Comparison of ENCODE assay signal across 1 cellular context in the genomic region with DNA sequence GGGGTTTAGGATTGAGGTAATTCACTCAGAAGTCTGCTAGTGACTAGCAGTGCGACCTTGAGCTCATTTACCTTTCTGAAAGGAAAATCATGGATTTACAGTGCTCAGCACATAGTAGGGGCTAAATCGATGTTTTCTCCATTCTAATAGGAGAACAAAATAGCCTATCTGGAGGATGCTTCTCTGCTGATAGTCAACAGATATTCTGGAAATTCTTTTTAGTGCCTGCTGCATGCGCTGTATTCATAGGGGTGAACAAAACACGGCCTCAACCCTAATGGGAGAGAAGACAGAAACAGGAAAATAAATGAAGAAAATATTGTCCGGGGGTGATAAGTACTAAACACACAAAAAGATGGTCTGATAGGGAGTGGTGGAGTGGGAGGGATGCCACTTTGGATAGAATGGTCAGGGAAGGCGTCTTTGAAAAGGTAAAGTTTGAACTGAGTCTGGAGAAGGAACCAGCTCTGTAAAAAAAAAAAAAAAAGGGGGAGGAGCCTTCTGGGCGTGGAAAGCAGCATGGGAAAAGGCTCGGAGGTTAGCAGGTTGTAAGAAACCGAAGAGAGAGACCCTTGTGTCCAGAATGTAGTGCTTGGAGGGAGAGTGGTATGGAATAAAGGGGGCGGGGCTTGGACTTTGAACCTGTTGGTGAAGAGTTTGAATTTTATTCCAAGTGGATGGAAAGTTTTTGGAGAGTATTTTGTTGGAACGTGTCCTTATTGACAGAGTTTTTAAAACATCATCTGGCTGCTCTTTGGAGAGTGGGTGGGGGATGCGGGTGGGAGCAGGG.
A peak's percentile ranks its signal among the peaks of the same experiment; 100 is the strongest.
TF ChIP-seq lines count a peak whose summit lies in the region.

No MANE protein-coding gene starts in this region.

TF ChIP-seq in HepG2, 621 proteins besides CTCF, POLR2A, EP300 and RAD21 (continued from another document):
- TF ChIP-seq, protein P1, sequence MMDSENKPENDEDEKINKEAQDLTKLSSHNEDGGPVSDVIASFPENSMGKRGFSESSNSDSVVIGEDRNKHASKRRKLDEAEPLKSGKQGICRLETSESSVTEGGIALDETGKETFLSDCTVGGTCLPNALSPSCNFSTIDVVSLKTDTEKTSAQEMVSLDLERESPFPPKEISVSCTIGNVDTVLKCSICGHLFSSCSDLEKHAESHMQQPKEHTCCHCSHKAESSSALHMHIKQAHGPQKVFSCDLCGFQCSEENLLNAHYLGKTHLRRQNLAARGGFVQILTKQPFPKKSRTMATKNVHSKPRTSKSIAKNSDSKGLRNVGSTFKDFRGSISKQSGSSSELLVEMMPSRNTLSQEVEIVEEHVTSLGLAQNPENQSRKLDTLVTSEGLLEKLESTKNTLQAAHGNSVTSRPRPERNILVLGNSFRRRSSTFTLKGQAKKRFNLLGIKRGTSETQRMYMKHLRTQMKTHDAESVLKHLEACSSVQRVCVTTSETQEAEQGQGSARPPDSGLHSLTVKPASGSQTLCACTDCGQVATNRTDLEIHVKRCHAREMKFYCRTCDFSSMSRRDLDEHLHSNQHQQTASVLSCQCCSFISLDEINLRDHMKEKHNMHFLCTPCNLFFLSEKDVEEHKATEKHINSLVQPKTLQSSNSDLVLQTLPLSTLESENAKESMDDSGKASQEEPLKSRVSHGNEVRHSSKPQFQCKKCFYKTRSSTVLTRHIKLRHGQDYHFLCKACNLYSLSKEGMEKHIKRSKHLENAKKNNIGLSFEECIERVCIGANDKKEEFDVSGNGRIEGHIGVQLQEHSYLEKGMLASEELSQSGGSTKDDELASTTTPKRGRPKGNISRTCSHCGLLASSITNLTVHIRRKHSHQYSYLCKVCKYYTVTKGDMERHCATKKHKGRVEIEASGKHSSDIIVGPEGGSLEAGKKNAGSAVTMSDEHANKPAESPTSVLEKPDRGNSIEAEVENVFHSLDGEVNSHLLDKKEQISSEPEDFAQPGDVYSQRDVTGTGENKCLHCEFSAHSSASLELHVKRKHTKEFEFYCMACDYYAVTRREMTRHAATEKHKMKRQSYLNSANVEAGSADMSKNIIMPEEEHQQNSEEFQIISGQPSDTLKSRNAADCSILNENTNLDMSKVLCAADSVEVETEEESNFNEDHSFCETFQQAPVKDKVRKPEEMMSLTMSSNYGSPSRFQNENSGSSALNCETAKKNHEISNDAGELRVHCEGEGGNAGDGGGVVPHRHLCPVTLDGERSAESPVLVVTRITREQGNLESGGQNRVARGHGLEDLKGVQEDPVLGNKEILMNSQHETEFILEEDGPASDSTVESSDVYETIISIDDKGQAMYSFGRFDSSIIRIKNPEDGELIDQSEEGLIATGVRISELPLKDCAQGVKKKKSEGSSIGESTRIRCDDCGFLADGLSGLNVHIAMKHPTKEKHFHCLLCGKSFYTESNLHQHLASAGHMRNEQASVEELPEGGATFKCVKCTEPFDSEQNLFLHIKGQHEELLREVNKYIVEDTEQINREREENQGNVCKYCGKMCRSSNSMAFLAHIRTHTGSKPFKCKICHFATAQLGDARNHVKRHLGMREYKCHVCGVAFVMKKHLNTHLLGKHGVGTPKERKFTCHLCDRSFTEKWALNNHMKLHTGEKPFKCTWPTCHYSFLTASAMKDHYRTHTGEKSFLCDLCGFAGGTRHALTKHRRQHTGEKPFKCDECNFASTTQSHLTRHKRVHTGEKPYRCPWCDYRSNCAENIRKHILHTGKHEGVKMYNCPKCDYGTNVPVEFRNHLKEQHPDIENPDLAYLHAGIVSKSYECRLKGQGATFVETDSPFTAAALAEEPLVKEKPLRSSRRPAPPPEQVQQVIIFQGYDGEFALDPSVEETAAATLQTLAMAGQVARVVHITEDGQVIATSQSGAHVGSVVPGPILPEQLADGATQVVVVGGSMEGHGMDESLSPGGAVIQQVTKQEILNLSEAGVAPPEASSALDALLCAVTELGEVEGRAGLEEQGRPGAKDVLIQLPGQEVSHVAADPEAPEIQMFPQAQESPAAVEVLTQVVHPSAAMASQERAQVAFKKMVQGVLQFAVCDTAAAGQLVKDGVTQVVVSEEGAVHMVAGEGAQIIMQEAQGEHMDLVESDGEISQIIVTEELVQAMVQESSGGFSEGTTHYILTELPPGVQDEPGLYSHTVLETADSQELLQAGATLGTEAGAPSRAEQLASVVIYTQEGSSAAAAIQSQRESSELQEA (CRISPR knock-in tag; IDR thresholded peaks at IDR 0.05; ENCODE audit: not compliant biosample characterization): peak; percentile 35
- peak; percentile 37; the same call in 1 of the 2 replicates for TF ChIP-seq KDM5A (IDR thresholded peaks at IDR 0.05; ENCODE audit: borderline replicate concordance, low read length)
- peak; percentile 40; the same call in 1 of the 2 replicates for TF ChIP-seq ZMYM2 (CRISPR knock-in tag; IDR thresholded peaks at IDR 0.05)
- TF ChIP-seq, protein P2, sequence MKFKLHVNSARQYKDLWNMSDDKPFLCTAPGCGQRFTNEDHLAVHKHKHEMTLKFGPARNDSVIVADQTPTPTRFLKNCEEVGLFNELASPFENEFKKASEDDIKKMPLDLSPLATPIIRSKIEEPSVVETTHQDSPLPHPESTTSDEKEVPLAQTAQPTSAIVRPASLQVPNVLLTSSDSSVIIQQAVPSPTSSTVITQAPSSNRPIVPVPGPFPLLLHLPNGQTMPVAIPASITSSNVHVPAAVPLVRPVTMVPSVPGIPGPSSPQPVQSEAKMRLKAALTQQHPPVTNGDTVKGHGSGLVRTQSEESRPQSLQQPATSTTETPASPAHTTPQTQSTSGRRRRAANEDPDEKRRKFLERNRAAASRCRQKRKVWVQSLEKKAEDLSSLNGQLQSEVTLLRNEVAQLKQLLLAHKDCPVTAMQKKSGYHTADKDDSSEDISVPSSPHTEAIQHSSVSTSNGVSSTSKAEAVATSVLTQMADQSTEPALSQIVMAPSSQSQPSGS (CRISPR knock-in tag; IDR thresholded peaks at IDR 0.05): no peak
- TF ChIP-seq PITX1 (CRISPR knock-in tag; IDR thresholded peaks at IDR 0.05): no peak
- peak; percentile 13; the same call in 1 of the 2 replicates for TF ChIP-seq SMC3 (IDR thresholded peaks at IDR 0.05; ENCODE audit: low read length)
- no peak for TF ChIP-seq SMARCC2 (IDR thresholded peaks at IDR 0.05)
- peak; percentile 39 for TF ChIP-seq HMG20A (CRISPR knock-in tag; IDR thresholded peaks at IDR 0.05; ENCODE audit: borderline replicate concordance)
- TF ChIP-seq ARNTL (CRISPR knock-in tag; IDR thresholded peaks at IDR 0.05): peak; percentile 41; the same call in 1 of the 2 replicates
- TF ChIP-seq FOXK1 (CRISPR knock-in tag; IDR thresholded peaks at IDR 0.05; ENCODE audit: borderline replicate concordance, low read depth): peak; percentile 22; the same call in 1 of the 2 replicates
- no peak for TF ChIP-seq ZNF746 (CRISPR knock-in tag; IDR thresholded peaks at IDR 0.05)
- TF ChIP-seq HOXA7 (CRISPR knock-in tag; IDR thresholded peaks at IDR 0.05): no peak
- TF ChIP-seq PCBP2 (optimal IDR thresholded peaks at IDR 0.05; ENCODE audit: low read depth, low read length, poor library complexity, severe bottlenecking): peak; percentile 72
- TF ChIP-seq TARDBP (CRISPR knock-in tag; IDR thresholded peaks at IDR 0.05): peak; percentile 35; the same call in 1 of the 2 replicates
- TF ChIP-seq ZNF749 (CRISPR knock-in tag; IDR thresholded peaks at IDR 0.05; ENCODE audit: borderline replicate concordance): peak; percentile 76; the same call in 1 of the 2 replicates
